ENCODE assay signal across 16 cellular contexts in genomic region chr18:51520676-51521180, GRCh38.
DNase-seq lines count a peak whose midpoint lies in the region; FAIRE-seq and TF ChIP-seq lines count a peak whose summit lies in the region.
"Had no signal": no experiment of that assay in that cellular context is flagged by ENCODE, and none has a peak within 500 bp of the region (broad histone marks: within the 10 kb centered on the region; RNA-seq: fewer than 3 reads in every experiment).

No MANE protein-coding gene starts in this region.

- no peak for TF ChIP-seq POLR2A in prostate gland (IDR thresholded peaks at IDR 0.05)

- in situ Hi-C loops in HAP-1 (cut with MboI; ENCODE audit: low sequenced_read_pairs) = no loop called here

- no peaks in the 10 kb centered on the region for H3K9me3 Mint-ChIP-seq in T-helper 2 cell treated with Interferon-gamma antibody and Interleukin-4, amounts not matched to agents 5 μg/mL and 100 μg/mL, for 36 hours
- H3K9me3 Mint-ChIP-seq in glutamatergic neuron (ENCODE audit: unreplicated experiment) = no peaks in the 10 kb centered on the region
- H3K9me3 Mint-ChIP-seq: CD4-positive, alpha-beta T cell; H9; IgD-negative memory B cell had no signal

- BruUV-seq in A673 (replicated peaks; lab: Mats Ljungman, UMichigan) = no TSS peak

- CTCF ChIA-PET in A673 (lab: Charles Lee) = no interaction called here

- WGBS in prostate gland = 25% methylated on average over 1 of the region's 1 CpG

- DNase-seq in A673 (ENCODE audit: low spot score) = peak; percentile 40
- no peak for DNase-seq in D721Med (ENCODE audit: insufficient read length, low spot score)
- peak; percentile 8 for DNase-seq in T-helper 2 cell treated with Interferon-gamma antibody and Interleukin-4, amounts not matched to agents 5 μg/mL and 100 μg/mL, for 36 hours (ENCODE audit: low spot score)
- peak; percentile 44 for DNase-seq in bronchial epithelial cell (ENCODE audit: low read depth)
- DNase-seq in glutamatergic neuron = no peak
- no peak for DNase-seq in HAP-1 (ENCODE audit: low spot score in 2 of 2)
- no peak for DNase-seq in prostate gland (ENCODE audit: low spot score)
- DNase-seq: ACHN; Calu3; CD4-positive, alpha-beta T cell; DMS79; GOT3; H9 had no signal

- no peak overlapping the region for H3K27ac ChIP-seq in A673 (ENCODE audit: low read depth, low read length, poor library complexity, severe bottlenecking)
- no peak overlapping the region for H3K27ac ChIP-seq in prostate gland
- H3K27ac ChIP-seq: BLaER1 treated with 17β-estradiol and CSF1 and Interleukin-3, amounts not matched to agents 10 nM and 100 nM had no signal

- no peaks in the 10 kb centered on the region for H3K9me3 ChIP-seq in A673 (ENCODE audit: low read depth, low read length, poor library complexity, severe bottlenecking)
- no peaks in the 10 kb centered on the region for H3K9me3 ChIP-seq in HAP-1
- H3K9me3 ChIP-seq in prostate gland = no peaks in the 10 kb centered on the region
- H3K9me3 ChIP-seq: BLaER1 treated with 17β-estradiol and CSF1 and Interleukin-3, amounts not matched to agents 10 nM and 100 nM had no signal

- POLR2A ChIA-PET in A673 (lab: Charles Lee; ENCODE audit: low non-redundant PET) = no interaction called here

- H3K27me3 Mint-ChIP-seq in T-helper 2 cell treated with Interferon-gamma antibody and Interleukin-4, amounts not matched to agents 5 μg/mL and 100 μg/mL, for 36 hours (ENCODE audit: low read depth) = no peaks in the 10 kb centered on the region
- H3K27me3 Mint-ChIP-seq in glutamatergic neuron (ENCODE audit: unreplicated experiment) = no peaks in the 10 kb centered on the region
- H3K27me3 Mint-ChIP-seq: IgD-negative memory B cell had no signal

- H3K36me3 Mint-ChIP-seq in T-helper 2 cell treated with Interferon-gamma antibody and Interleukin-4, amounts not matched to agents 5 μg/mL and 100 μg/mL, for 36 hours (ENCODE audit: low read depth) = no peaks in the 10 kb centered on the region
- H3K36me3 Mint-ChIP-seq in glutamatergic neuron (ENCODE audit: unreplicated experiment) = no peaks in the 10 kb centered on the region
- H3K36me3 Mint-ChIP-seq: IgD-negative memory B cell had no signal

- H3K4me1 ChIP-seq in A673 (ENCODE audit: insufficient read depth, low read length, poor library complexity, severe bottlenecking) = peaks cover 16% of the 10 kb centered on the region
- H3K4me1 ChIP-seq in HAP-1 = no peaks in the 10 kb centered on the region
- H3K4me1 ChIP-seq in prostate gland (replicated peaks) = no peaks in the 10 kb centered on the region
- H3K4me1 ChIP-seq: BLaER1 treated with 17β-estradiol and CSF1 and Interleukin-3, amounts not matched to agents 10 nM and 100 nM had no signal

- intact Hi-C loops in A673 (cut with micrococcal nuclease; ENCODE audit: unreplicated experiment) (no loop called here), prostate gland (cut with DNase I) (no loop called here)

- H3K4me3 Mint-ChIP-seq in T-helper 2 cell treated with Interferon-gamma antibody and Interleukin-4, amounts not matched to agents 5 μg/mL and 100 μg/mL, for 36 hours = no peak overlapping the region
- no peak overlapping the region for H3K4me3 Mint-ChIP-seq in glutamatergic neuron (ENCODE audit: unreplicated experiment)
- H3K4me3 Mint-ChIP-seq: CD4-positive, alpha-beta T cell; H9; IgD-negative memory B cell had no signal

- H3K36me3 ChIP-seq in A673 (ENCODE audit: insufficient read depth, low read length, poor library complexity, severe bottlenecking) (no peaks in the 10 kb centered on the region), bronchial epithelial cell (ENCODE audit: control insufficient read depth, insufficient read depth, low read length) (no peaks in the 10 kb centered on the region), HAP-1 (replicated peaks) (no peaks in the 10 kb centered on the region), prostate gland (no peaks in the 10 kb centered on the region)
- H3K36me3 ChIP-seq: BLaER1 treated with 17β-estradiol and CSF1 and Interleukin-3, amounts not matched to agents 10 nM and 100 nM had no signal

- no peak overlapping the region for H3K4me3 ChIP-seq in A673 (ENCODE audit: low read depth, low read length, poor library complexity, severe bottlenecking)
- no peak overlapping the region for H3K4me3 ChIP-seq in bronchial epithelial cell (ENCODE audit: low read depth, low read length)
- no peak overlapping the region for H3K4me3 ChIP-seq in HAP-1
- H3K4me3 ChIP-seq in prostate gland = no peak overlapping the region
- H3K4me3 ChIP-seq: BLaER1 treated with 17β-estradiol and CSF1 and Interleukin-3, amounts not matched to agents 10 nM and 100 nM; GM12878 had no signal

- H3K27me3 ChIP-seq in A673 (replicated peaks; ENCODE audit: insufficient read depth, low read depth, low read length, poor library complexity) = no peaks in the 10 kb centered on the region
- H3K27me3 ChIP-seq in bronchial epithelial cell (ENCODE audit: control insufficient read depth, insufficient read depth, low read length) = no peaks in the 10 kb centered on the region
- no peaks in the 10 kb centered on the region for H3K27me3 ChIP-seq in HAP-1 (ENCODE audit: low read depth)
- no peaks in the 10 kb centered on the region for H3K27me3 ChIP-seq in prostate gland (replicated peaks; ENCODE audit: insufficient read depth)
- H3K27me3 ChIP-seq: BLaER1 treated with 17β-estradiol and CSF1 and Interleukin-3, amounts not matched to agents 10 nM and 100 nM had no signal

- FAIRE-seq in D721Med (lab: Jason Lieb, UNC) = peak; percentile 61
- no peak for FAIRE-seq in bronchial epithelial cell (lab: Jason Lieb, UNC)
- FAIRE-seq: GM12878 had no signal

- TF ChIP-seq CTCF in A673 (conservative IDR thresholded peaks at IDR 0.05; ENCODE audit: low read depth, low read length) = no peak
- TF ChIP-seq CTCF in D721Med (IDR thresholded peaks at IDR 0.05; ENCODE audit: insufficient read depth, missing control alignments) = no peak
- TF ChIP-seq CTCF in bronchial epithelial cell (IDR thresholded peaks at IDR 0.05; ENCODE audit: insufficient read depth, low read length, severe bottlenecking) = no peak
- TF ChIP-seq CTCF in glutamatergic neuron (IDR thresholded peaks at IDR 0.05; ENCODE audit: partially characterized antibody, unreplicated experiment) = no peak
- TF ChIP-seq CTCF in prostate gland (IDR thresholded peaks at IDR 0.05) = no peak

- H3K27ac Mint-ChIP-seq in T-helper 2 cell treated with Interferon-gamma antibody and Interleukin-4, amounts not matched to agents 5 μg/mL and 100 μg/mL, for 36 hours = peak overlapping the region; percentile 7
- no peak overlapping the region for H3K27ac Mint-ChIP-seq in glutamatergic neuron (ENCODE audit: unreplicated experiment)
- H3K27ac Mint-ChIP-seq: CD4-positive, alpha-beta T cell; H9; IgD-negative memory B cell had no signal

- peaks cover 10% of the 10 kb centered on the region for H3K4me1 Mint-ChIP-seq in T-helper 2 cell treated with Interferon-gamma antibody and Interleukin-4, amounts not matched to agents 5 μg/mL and 100 μg/mL, for 36 hours (ENCODE audit: low read depth)
- no peaks in the 10 kb centered on the region for H3K4me1 Mint-ChIP-seq in glutamatergic neuron (ENCODE audit: low read depth, unreplicated experiment)

Comparison
In these comparisons a context has a peak if more than half of its experiments do, and no peak if none do; other contexts are left out.
1. DNase-seq: peak in A673 (single experiment), T-helper 2 cell treated with Interferon-gamma antibody and Interleukin-4, amounts not matched to agents 5 μg/mL and 100 μg/mL, for 36 hours (single experiment) and bronchial epithelial cell (single experiment); none in D721Med (single experiment), glutamatergic neuron (single experiment), HAP-1 (0 of 2) and prostate gland (single experiment).